ENCODE assay signal across 26 cellular contexts in the genomic region with DNA sequence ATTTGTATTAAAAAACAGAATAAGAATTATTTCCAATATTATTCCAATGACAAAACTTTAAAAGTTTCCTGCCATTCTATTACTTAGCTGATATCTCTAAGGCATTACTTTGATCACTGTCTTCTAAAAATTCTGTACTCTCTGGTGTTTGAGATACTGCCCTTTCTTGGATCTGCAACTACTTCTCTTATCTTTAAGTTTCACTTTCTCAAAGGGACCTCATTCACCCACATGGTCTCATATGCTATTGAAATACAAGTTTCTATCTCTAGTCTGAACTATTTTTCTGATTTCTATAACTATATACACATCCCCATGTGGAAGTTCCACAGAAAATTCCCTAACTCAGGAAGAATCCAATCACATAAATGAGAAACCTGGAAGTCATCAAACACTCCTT. TPM values are rescaled to one million over a fixed set of nuclear protein-coding genes. Genes with fewer than 3 reads are reported as not detected.
DNase-seq lines count a peak whose midpoint lies in the region; ATAC-seq lines count a peak whose summit lies in the region.
"Had no signal": no experiment of that assay in that cellular context is flagged by ENCODE, and none has a peak within 500 bp of the region (broad histone marks: within the 10 kb centered on the region; RNA-seq: fewer than 3 reads in every experiment).

No MANE protein-coding gene starts in this region.

- no peaks in the 10 kb centered on the region for H3K36me3 ChIP-seq in SJCRH30
- H3K36me3 ChIP-seq: adrenal gland, gastroesophageal sphincter, uterus had no signal

- ATAC-seq in GM18858 (IDR thresholded peaks at IDR 0.05; ENCODE audit: unreplicated experiment) (peak; percentile 63), GM21390 (IDR thresholded peaks at IDR 0.05; ENCODE audit: unreplicated experiment) (peak; percentile 83), HG02798 (IDR thresholded peaks at IDR 0.05; ENCODE audit: poor library complexity, unreplicated experiment) (peak; percentile 63), HG03442 (IDR thresholded peaks at IDR 0.05; ENCODE audit: unreplicated experiment) (peak; percentile 72), esophagus mucosa (no peak), left ventricle myocardium superior (no peak)
- ATAC-seq: gastroesophageal sphincter, left cardiac atrium, Panc1 had no signal

- H3K4me3 ChIP-seq in SJCRH30 = no peak overlapping the region
- H3K4me3 ChIP-seq: adrenal gland, gastroesophageal sphincter, uterus had no signal

- intact Hi-C loops in left ventricle myocardium superior (cut with micrococcal nuclease) = no loop called here

- H3K27me3 ChIP-seq in SJCRH30 = no peaks in the 10 kb centered on the region
- H3K27me3 ChIP-seq: adrenal gland, gastroesophageal sphincter, uterus had no signal

- DNase-seq in SJCRH30 (no peak), H4 (ENCODE audit: low spot score) (no peak), left ventricle myocardium superior (no peak)
- DNase-seq: activated CD4-positive, alpha-beta T cell treated with anti-CD3 and anti-CD28 coated beads for 1 hour; activated effector memory CD4-positive, alpha-beta T cell treated with Interleukin-2 at 50 U/mL for 16 hours; adrenal gland; caudate nucleus; CD4-positive, CD25-positive, alpha-beta regulatory T cell; DMS53; erythroblast; left cardiac atrium; NCI-H146; NCI-H774; SK-N-SH; substantia nigra; T-helper 9 cell; uterus had no signal

- H3K9me3 ChIP-seq in SJCRH30 (replicated peaks) = no peaks in the 10 kb centered on the region
- H3K9me3 ChIP-seq: adrenal gland, gastroesophageal sphincter, SK-N-SH, uterus had no signal

- H3K4me1 ChIP-seq in SJCRH30 = no peaks in the 10 kb centered on the region
- H3K4me1 ChIP-seq: adrenal gland, gastroesophageal sphincter, uterus had no signal

- H3K27ac ChIP-seq in SJCRH30 = no peak overlapping the region
- H3K27ac ChIP-seq: adrenal gland, gastroesophageal sphincter, uterus had no signal

RNA-seq across cellular contexts. Expression of a gene that starts 22.2 kb away (rescaled TPM):
- total RNA-seq in esophagus mucosa = 120 TPM
- not detected in 2 replicates for total RNA-seq in SJCRH30 (2014; rRNA removed; shearing (Covaris generic))
- total RNA-seq in H4 (2014; rRNA removed; shearing (Covaris generic)) = not detected in 2 replicates
- not detected for total RNA-seq in left ventricle myocardium superior
- total RNA-seq: adrenal gland; CD4-positive, CD25-positive, alpha-beta regulatory T cell; left cardiac atrium; neural crest cell; pulmonary artery endothelial cell; uterus had no signal

Comparison
In these comparisons a context has a peak if more than half of its experiments do, and no peak if none do; other contexts are left out.
1. ATAC-seq: peak in GM18858 (single experiment), GM21390 (single experiment), HG02798 (single experiment) and HG03442 (single experiment); none in esophagus mucosa (single experiment) and left ventricle myocardium superior (single experiment).
2. RNA of a gene that starts 22.2 kb away (total RNA-seq): 120 TPM in esophagus mucosa (single experiment); not detected in SJCRH30, not detected in H4 and not detected in left ventricle myocardium superior (single experiment); every median in the first group is over 100 times any median in the second.